In genomic region chr16:54180421-54181359, GRCh38 we compare ENCODE assay signal across 3 cellular contexts.
TF ChIP-seq lines count a peak whose summit lies in the region.

No MANE protein-coding gene starts in this region.

TF ChIP-seq in A549, 52 proteins besides CTCF, POLR2A, EP300 and RAD21 (continued from another document):
- TF ChIP-seq NPAS2 (CRISPR knock-in tag; IDR thresholded peaks at IDR 0.05; ENCODE audit: borderline replicate concordance) (no peak), CEBPB (IDR thresholded peaks at IDR 0.05) (peak in 1 of 2 experiments; percentile 43; a peak in 1 of 4 replicates)

TF ChIP-seq in K562, 482 proteins besides CTCF, POLR2A, EP300 and RAD21:
- TF ChIP-seq GTF2B (IDR thresholded peaks at IDR 0.05; ENCODE audit: extremely low read depth, insufficient read length), result no peak
- no peak for TF ChIP-seq TEAD1 (CRISPR knock-in tag; IDR thresholded peaks at IDR 0.05)
- TF ChIP-seq AFF4 (CRISPR knock-in tag; IDR thresholded peaks at IDR 0.05), result no peak
- no peak for TF ChIP-seq ATF3 (IDR thresholded peaks at IDR 0.05)
- TF ChIP-seq ATF3 (CRISPR knock-in tag; conservative IDR thresholded peaks at IDR 0.05), result no peak
- TF ChIP-seq ERF (CRISPR knock-in tag; IDR thresholded peaks at IDR 0.05), result no peak
- TF ChIP-seq RFX5 (IDR thresholded peaks at IDR 0.05; ENCODE audit: low read depth, low read length), result no peak
- TF ChIP-seq TBP (optimal IDR thresholded peaks at IDR 0.05; ENCODE audit: low read depth, low read length), result no peak
- TF ChIP-seq ZNF639 (CRISPR knock-in tag; conservative IDR thresholded peaks at IDR 0.05 in 1 of 2, IDR thresholded peaks at IDR 0.05 in 1 of 2), result no peak
- no peak for TF ChIP-seq CHD4 (IDR thresholded peaks at IDR 0.05; ENCODE audit: insufficient read depth, insufficient replicate concordance, low read depth, low read length, poor library complexity, severe bottlenecking)
- TF ChIP-seq CSDE1 (IDR thresholded peaks at IDR 0.05), result no peak
- TF ChIP-seq E4F1 (CRISPR knock-in tag; IDR thresholded peaks at IDR 0.05; ENCODE audit: borderline replicate concordance), result no peak
- TF ChIP-seq EP400 (IDR thresholded peaks at IDR 0.05), result no peak
- no peak for TF ChIP-seq C11orf30 (IDR thresholded peaks at IDR 0.05; ENCODE audit: low read depth)
- TF ChIP-seq BCOR (IDR thresholded peaks at IDR 0.05), result no peak
- TF ChIP-seq XRCC5 (IDR thresholded peaks at IDR 0.05; ENCODE audit: low read depth, low read length), result no peak
- no peak for TF ChIP-seq POLR3A (IDR thresholded peaks at IDR 0.05; ENCODE audit: borderline replicate concordance, extremely low read depth, insufficient read depth, insufficient read length)

TF ChIP-seq in HepG2, 621 proteins besides CTCF, POLR2A, EP300 and RAD21 (continued from another document and continues in another):
- TF ChIP-seq ASH2L (IDR thresholded peaks at IDR 0.05; ENCODE audit: insufficient read length, low read depth, low read length) (peak; percentile 90), ZEB1 (IDR thresholded peaks at IDR 0.05; ENCODE audit: insufficient replicate concordance, low read depth) (peak; percentile 63), ZNF629 (CRISPR knock-in tag; conservative IDR thresholded peaks at IDR 0.05) (peak; percentile 86), KDM5B (CRISPR knock-in tag; IDR thresholded peaks at IDR 0.05; ENCODE audit: borderline replicate concordance) (no peak), IKZF4 (CRISPR knock-in tag; IDR thresholded peaks at IDR 0.05; ENCODE audit: borderline replicate concordance, low read depth, not compliant biosample characterization) (no peak), ZNF552 (CRISPR knock-in tag; IDR thresholded peaks at IDR 0.05; ENCODE audit: borderline replicate concordance) (no peak), POLR2G (IDR thresholded peaks at IDR 0.05; ENCODE audit: low read depth, low read length) (no peak), SAP130 (CRISPR knock-in tag; IDR thresholded peaks at IDR 0.05; ENCODE audit: low read depth) (peak; percentile 67), ZSCAN30 (CRISPR knock-in tag; IDR thresholded peaks at IDR 0.05) (peak; percentile 61; the same call in 1 of the 2 replicates), SRSF9 (IDR thresholded peaks at IDR 0.05; ENCODE audit: borderline replicate concordance, insufficient read depth, low read depth, low read length, poor library complexity, severe bottlenecking) (no peak), MXD3 (CRISPR knock-in tag; IDR thresholded peaks at IDR 0.05) (no peak), TFDP2 (CRISPR knock-in tag; IDR thresholded peaks at IDR 0.05) (no peak), ZBTB7A (CRISPR knock-in tag; IDR thresholded peaks at IDR 0.05) (no peak), ZNF800 (CRISPR knock-in tag; IDR thresholded peaks at IDR 0.05) (no peak), ZUFSP (CRISPR knock-in tag; IDR thresholded peaks at IDR 0.05; ENCODE audit: borderline replicate concordance) (no peak), CREB3 (CRISPR knock-in tag; IDR thresholded peaks at IDR 0.05) (no peak), SOX5 (CRISPR knock-in tag; IDR thresholded peaks at IDR 0.05; ENCODE audit: borderline replicate concordance) (peak; percentile 95), MIER2 (CRISPR knock-in tag; IDR thresholded peaks at IDR 0.05) (no peak), ZNF232 (CRISPR knock-in tag; IDR thresholded peaks at IDR 0.05; ENCODE audit: borderline replicate concordance) (0 out of 2 replicates have a peak, but pooled peaks have one; percentile 27), HINFP (CRISPR knock-in tag; IDR thresholded peaks at IDR 0.05; ENCODE audit: low read depth) (no peak), ZNF782 (CRISPR knock-in tag; IDR thresholded peaks at IDR 0.05; ENCODE audit: borderline replicate concordance) (no peak), ZGPAT (CRISPR knock-in tag; IDR thresholded peaks at IDR 0.05) (peak; percentile 70), ZNF660 (CRISPR knock-in tag; IDR thresholded peaks at IDR 0.05; ENCODE audit: borderline replicate concordance, low read depth) (no peak), ZFYVE20 (CRISPR knock-in tag; IDR thresholded peaks at IDR 0.05; ENCODE audit: borderline replicate concordance, low read depth) (no peak), STAG1 (CRISPR knock-in tag; IDR thresholded peaks at IDR 0.05) (no peak), TSC22D2 (CRISPR knock-in tag; IDR thresholded peaks at IDR 0.05; ENCODE audit: borderline replicate concordance) (peak; percentile 33; the same call in 1 of the 2 replicates), ZNF563 (CRISPR knock-in tag; IDR thresholded peaks at IDR 0.05) (no peak), ZSCAN20 (CRISPR knock-in tag; IDR thresholded peaks at IDR 0.05; ENCODE audit: borderline replicate concordance) (no peak), AKAP8 (CRISPR knock-in tag; IDR thresholded peaks at IDR 0.05) (no peak), MAX (IDR thresholded peaks at IDR 0.05) (peak; percentile 33), CERS6 (CRISPR knock-in tag; IDR thresholded peaks at IDR 0.05) (no peak), FOXC1 (CRISPR knock-in tag; IDR thresholded peaks at IDR 0.05; ENCODE audit: borderline replicate concordance) (no peak), ZNF468 (CRISPR knock-in tag; IDR thresholded peaks at IDR 0.05) (no peak), ZC3H4 (CRISPR knock-in tag; IDR thresholded peaks at IDR 0.05; ENCODE audit: borderline replicate concordance) (no peak), NR2F1 (CRISPR knock-in tag; IDR thresholded peaks at IDR 0.05) (peak in 1 of 2 experiments; percentile 68; a peak in 2 of 4 replicates), HNRNPL (IDR thresholded peaks at IDR 0.05; ENCODE audit: low read depth, low read length) (no peak), RBM22 (optimal IDR thresholded peaks at IDR 0.05; ENCODE audit: low read length) (no peak), MTERF4 (CRISPR knock-in tag; IDR thresholded peaks at IDR 0.05) (no peak), ZNF382 (CRISPR knock-in tag; IDR thresholded peaks at IDR 0.05; ENCODE audit: borderline replicate concordance) (0 out of 2 replicates have a peak, but pooled peaks have one; percentile 59), KDM1A (CRISPR knock-in tag; IDR thresholded peaks at IDR 0.05) (0 out of 2 replicates have a peak, but pooled peaks have one; percentile 6), ZNF605 (CRISPR knock-in tag; IDR thresholded peaks at IDR 0.05) (no peak), ZNF670 (CRISPR knock-in tag; IDR thresholded peaks at IDR 0.05; ENCODE audit: borderline replicate concordance) (no peak), HHEX (CRISPR knock-in tag; IDR thresholded peaks at IDR 0.05) (no peak), TBL1XR1 (IDR thresholded peaks at IDR 0.05; ENCODE audit: borderline replicate concordance, low read length, partially characterized antibody) (peak; percentile 87), ZNF704 (CRISPR knock-in tag; IDR thresholded peaks at IDR 0.05; ENCODE audit: borderline replicate concordance) (no peak), ZFY (CRISPR knock-in tag; IDR thresholded peaks at IDR 0.05) (peak; percentile 61; the same call in 1 of the 2 replicates), KMT2B (CRISPR knock-in tag; IDR thresholded peaks at IDR 0.05) (no peak)
